Comparison of ENCODE assay signal across 12 cellular contexts in genomic region chr9:20321683-20322082, GRCh38.
A peak's percentile ranks its signal among the peaks of the same experiment; 100 is the strongest.
DNase-seq lines count a peak whose midpoint lies in the region; ATAC-seq and TF ChIP-seq lines count a peak whose summit lies in the region.
"Had no signal": no experiment of that assay in that cellular context is flagged by ENCODE, and none has a peak within 500 bp of the region (broad histone marks: within the 10 kb centered on the region; RNA-seq: fewer than 3 reads in every experiment).

No MANE protein-coding gene starts in this region.

- H3K27ac ChIP-seq in A673 (ENCODE audit: low read depth, low read length, poor library complexity, severe bottlenecking) (no peak overlapping the region), esophagus squamous epithelium (peak overlapping the region in 3 of 4 donors; percentile 26 to 64 (median 32))
- H3K27ac ChIP-seq: body of pancreas, C4-2B, parathyroid adenoma had no signal

- peaks cover 83% of the 10 kb centered on the region for H3K4me1 Mint-ChIP-seq in activated T-cell treated with anti-CD3 and anti-CD28 coated beads, Interleukin-2, amount 50 U/mL, for 24 hours (ENCODE audit: low read depth)

- CTCF ChIA-PET in A673 (lab: Charles Lee), result no interaction called here

- no peak for TF ChIP-seq POLR2A in esophagus squamous epithelium (IDR thresholded peaks at IDR 0.05)

- no peaks in the 10 kb centered on the region for H3K9me3 Mint-ChIP-seq in activated T-cell treated with anti-CD3 and anti-CD28 coated beads, Interleukin-2, amount 50 U/mL, for 24 hours

- no peaks in the 10 kb centered on the region for H3K27me3 Mint-ChIP-seq in activated T-cell treated with anti-CD3 and anti-CD28 coated beads, Interleukin-2, amount 50 U/mL, for 24 hours

- ATAC-seq in GM21723 (IDR thresholded peaks at IDR 0.05; ENCODE audit: unreplicated experiment), result no peak
- ATAC-seq: body of pancreas had no signal

- no peaks in the 10 kb centered on the region for H3K36me3 ChIP-seq in A673 (ENCODE audit: insufficient read depth, low read length, poor library complexity, severe bottlenecking)
- H3K36me3 ChIP-seq in esophagus squamous epithelium, result no peaks in the 10 kb centered on the region

- intact Hi-C loops in A673 (cut with micrococcal nuclease; ENCODE audit: unreplicated experiment), result no loop called here
- intact Hi-C loops in esophagus squamous epithelium (cut with DNase I), result no loop called here

- H3K27me3 ChIP-seq in A673 (replicated peaks; ENCODE audit: insufficient read depth, low read depth, low read length, poor library complexity), result no peaks in the 10 kb centered on the region
- no peaks in the 10 kb centered on the region for H3K27me3 ChIP-seq in esophagus squamous epithelium
- H3K27me3 ChIP-seq: body of pancreas had no signal

- TF ChIP-seq CTCF in A673 (conservative IDR thresholded peaks at IDR 0.05; ENCODE audit: low read depth, low read length), result no peak
- TF ChIP-seq CTCF in esophagus squamous epithelium (IDR thresholded peaks at IDR 0.05), result no peak

- WGBS in esophagus squamous epithelium, 2 donors, result 39 to 40% methylated on average over 4 of the region's 4 CpGs

- POLR2A ChIA-PET in A673 (lab: Charles Lee; ENCODE audit: low non-redundant PET), result no interaction called here

- peak overlapping the region; percentile 0 for H3K4me3 Mint-ChIP-seq in activated T-cell treated with anti-CD3 and anti-CD28 coated beads, Interleukin-2, amount 50 U/mL, for 24 hours

- H3K4me3 ChIP-seq in A673 (ENCODE audit: low read depth, low read length, poor library complexity, severe bottlenecking), result no peak overlapping the region
- H3K4me3 ChIP-seq in esophagus squamous epithelium, result no peak overlapping the region
- H3K4me3 ChIP-seq: body of pancreas had no signal

- DNase-seq in A673 (ENCODE audit: low spot score) (peak; percentile 23), NCI-H146 (lab: John Stamatoyannopoulos, UW) (peak; percentile 86), esophagus squamous epithelium (lab: John Stamatoyannopoulos, UW) (no peak), Kasumi-1 (lab: John Stamatoyannopoulos, UW) (no peak), DMS114 treated with DMSO at 0.1 percent for 48 hours (lab: John Stamatoyannopoulos, UW; ENCODE audit: unreplicated experiment) (no peak), NCI-H2107 (lab: John Stamatoyannopoulos, UW) (no peak)
- peak; percentile 45 for DNase-seq in activated T-cell treated with anti-CD3 and anti-CD28 coated beads, Interleukin-2, amount 50 U/mL, for 24 hours
- DNase-seq: body of pancreas, NCI-H446 had no signal

- BruUV-seq in A673 (replicated peaks; lab: Mats Ljungman, UMichigan), result no TSS peak

- H3K9me3 ChIP-seq in A673 (ENCODE audit: low read depth, low read length, poor library complexity, severe bottlenecking) (no peaks in the 10 kb centered on the region), esophagus squamous epithelium (no peaks in the 10 kb centered on the region)
- H3K9me3 ChIP-seq: body of pancreas had no signal

- H3K36me3 Mint-ChIP-seq in activated T-cell treated with anti-CD3 and anti-CD28 coated beads, Interleukin-2, amount 50 U/mL, for 24 hours (ENCODE audit: low read depth), result no peaks in the 10 kb centered on the region

- peak overlapping the region; percentile 86 for H3K27ac Mint-ChIP-seq in activated T-cell treated with anti-CD3 and anti-CD28 coated beads, Interleukin-2, amount 50 U/mL, for 24 hours

- H3K4me1 ChIP-seq in A673 (ENCODE audit: insufficient read depth, low read length, poor library complexity, severe bottlenecking) (no peaks in the 10 kb centered on the region), esophagus squamous epithelium (peaks cover 0 to 39% (median 27%) of the 10 kb centered on the region in 3 donors)
- H3K4me1 ChIP-seq: parathyroid adenoma had no signal

Comparison
In these comparisons a context has a peak if more than half of its experiments do, and no peak if none do; other contexts are left out.
1. DNase-seq: peak in A673 (single experiment), NCI-H146 (single experiment) and activated T-cell treated with anti-CD3 and anti-CD28 coated beads, Interleukin-2, amount 50 U/mL, for 24 hours (single experiment); none in esophagus squamous epithelium (single experiment), Kasumi-1 (0 of 2), DMS114 treated with DMSO at 0.1 percent for 48 hours (single experiment) and NCI-H2107 (single experiment).